14 cellular contexts compared by ENCODE assay signal in genomic region chr19:41868989-41869300, GRCh38. TPM values are rescaled to one million over a fixed set of nuclear protein-coding genes. Genes with fewer than 3 reads are reported as not detected.
DNase-seq lines count a peak whose midpoint lies in the region; ATAC-seq and TF ChIP-seq lines count a peak whose summit lies in the region.
"Had no signal": no experiment of that assay in that cellular context is flagged by ENCODE, and none has a peak within 500 bp of the region (broad histone marks: within the 10 kb centered on the region; RNA-seq: fewer than 3 reads in every experiment).

No MANE protein-coding gene starts in this region.

- no peak for ATAC-seq in HG02759 (IDR thresholded peaks at IDR 0.05; ENCODE audit: unreplicated experiment)

- peak overlapping the region in 1 of 7 donors; percentile 23 for H3K4me3 Mint-ChIP-seq in CD8-positive, alpha-beta memory T cell
- H3K4me3 Mint-ChIP-seq in IgD-negative memory B cell: peak overlapping the region in 2 of 4 donors; percentile 20 to 49
- H3K4me3 Mint-ChIP-seq in activated T-helper 2 cell treated with anti-CD3 and anti-CD28 coated beads, Interferon-gamma antibody, Interleukin-2, Interleukin-4, amounts not matched to agents 10 μg/mL and 5 μg/mL and 100 μg/mL, durations not matched to agents 14 hours and 24 hours and 36 hours (ENCODE audit: low read depth): no peak overlapping the region
- no peak overlapping the region for H3K4me3 Mint-ChIP-seq in nephron progenitor cell
- H3K4me3 Mint-ChIP-seq: activated CD4-positive, alpha-beta T cell treated with anti-CD3 and anti-CD28 coated beads, Interleukin-2, amount 10 ng/mL, durations not matched to agents 7 days and 5 days had no signal

- DNase-seq in CD8-positive, alpha-beta memory T cell: no peak
- DNase-seq in activated T-helper 2 cell treated with anti-CD3 and anti-CD28 coated beads, Interferon-gamma antibody, Interleukin-2, Interleukin-4, amounts not matched to agents 10 μg/mL and 5 μg/mL and 100 μg/mL, durations not matched to agents 14 hours and 24 hours and 36 hours (ENCODE audit: low spot score): no peak
- DNase-seq in nephron progenitor cell (no peak), NCI-H1694 treated with DMSO at 0.1 percent for 48 hours (lab: John Stamatoyannopoulos, UW) (no peak), ascending aorta (ENCODE audit: low spot score in 2 of 2) (no peak)
- DNase-seq: activated CD4-positive, alpha-beta T cell treated with anti-CD3 and anti-CD28 coated beads, Interleukin-2, amount 10 ng/mL, durations not matched to agents 7 days and 5 days; Calu3; MV-4-11; NCI-H524 treated with DMSO at 0.1 percent for 48 hours; retina had no signal

- H3K36me3 Mint-ChIP-seq in CD8-positive, alpha-beta memory T cell: peaks cover 4 to 68% (median 12%) of the 10 kb centered on the region in 3 donors
- H3K36me3 Mint-ChIP-seq in IgD-negative memory B cell: peaks cover 2% of the 10 kb centered on the region
- peaks cover 73% of the 10 kb centered on the region for H3K36me3 Mint-ChIP-seq in activated T-helper 2 cell treated with anti-CD3 and anti-CD28 coated beads, Interferon-gamma antibody, Interleukin-2, Interleukin-4, amounts not matched to agents 10 μg/mL and 5 μg/mL and 100 μg/mL, durations not matched to agents 14 hours and 24 hours and 36 hours (ENCODE audit: low read depth)
- peaks cover 51% of the 10 kb centered on the region for H3K36me3 Mint-ChIP-seq in nephron progenitor cell (ENCODE audit: low read depth)

- peak overlapping the region in 6 of 8 donors; percentile 60 to 94 (median 74) for H3K27ac Mint-ChIP-seq in CD8-positive, alpha-beta memory T cell
- peak overlapping the region in 2 of 3 donors; percentile 35 to 78 for H3K27ac Mint-ChIP-seq in IgD-negative memory B cell
- peak overlapping the region; percentile 53 for H3K27ac Mint-ChIP-seq in activated T-helper 2 cell treated with anti-CD3 and anti-CD28 coated beads, Interferon-gamma antibody, Interleukin-2, Interleukin-4, amounts not matched to agents 10 μg/mL and 5 μg/mL and 100 μg/mL, durations not matched to agents 14 hours and 24 hours and 36 hours
- peak overlapping the region; percentile 67 for H3K27ac Mint-ChIP-seq in nephron progenitor cell

- H3K4me1 ChIP-seq in CD8-positive, alpha-beta memory T cell (ENCODE audit: insufficient read depth, low read length): peaks cover 94% of the 10 kb centered on the region
- H3K4me1 ChIP-seq in ascending aorta: peaks cover 0 to 2% of the 10 kb centered on the region in 2 donors

- CTCF ChIA-PET in CD8-positive, alpha-beta memory T cell (lab: Charles Lee): interaction anchor here (1.4 to 16.3 kb wide), 5 partner anchors 9 to 84 kb away, joined by 3 to 227 read pairs (median 8); partner anchors contain the start of genes ARHGEF1 and RPS19

- H3K27me3 Mint-ChIP-seq in CD8-positive, alpha-beta memory T cell: no peaks in the 10 kb centered on the region
- H3K27me3 Mint-ChIP-seq in IgD-negative memory B cell: no peaks in the 10 kb centered on the region
- no peaks in the 10 kb centered on the region for H3K27me3 Mint-ChIP-seq in activated T-helper 2 cell treated with anti-CD3 and anti-CD28 coated beads, Interferon-gamma antibody, Interleukin-2, Interleukin-4, amounts not matched to agents 10 μg/mL and 5 μg/mL and 100 μg/mL, durations not matched to agents 14 hours and 24 hours and 36 hours (ENCODE audit: low read depth)
- peaks cover 3% of the 10 kb centered on the region for H3K27me3 Mint-ChIP-seq in nephron progenitor cell (ENCODE audit: low read depth, poor library complexity)
- H3K27me3 Mint-ChIP-seq: activated CD4-positive, alpha-beta T cell treated with anti-CD3 and anti-CD28 coated beads, Interleukin-2, amount 10 ng/mL, durations not matched to agents 7 days and 5 days had no signal

- POLR2A ChIA-PET in CD8-positive, alpha-beta memory T cell (lab: Charles Lee): interaction anchor here (0.6 to 1.7 kb wide), 2 partner anchors 9 to 18 kb away, joined by 6 to 9 read pairs; partner anchors contain the start of gene RPS19

- H3K4me3 ChIP-seq in CD8-positive, alpha-beta memory T cell (ENCODE audit: low read length): no peak overlapping the region
- H3K4me3 ChIP-seq in ascending aorta: no peak overlapping the region

- no peaks in the 10 kb centered on the region for H3K9me3 ChIP-seq in CD8-positive, alpha-beta memory T cell (ENCODE audit: low read length)
- no peaks in the 10 kb centered on the region for H3K9me3 ChIP-seq in ascending aorta

- peaks cover 45% of the 10 kb centered on the region for H3K36me3 ChIP-seq in CD8-positive, alpha-beta memory T cell (ENCODE audit: insufficient read depth, low read length)
- H3K36me3 ChIP-seq in ascending aorta: peaks cover 74 to 75% of the 10 kb centered on the region in 2 donors

- intact Hi-C loops in activated T-helper 2 cell treated with anti-CD3 and anti-CD28 coated beads, Interferon-gamma antibody, Interleukin-2, Interleukin-4, amounts not matched to agents 10 μg/mL and 5 μg/mL and 100 μg/mL, durations not matched to agents 14 hours and 24 hours and 36 hours (cut with micrococcal nuclease): no loop called here
- intact Hi-C loops in ascending aorta (cut with DNase I): no loop called here

- TF ChIP-seq CTCF in nephron progenitor cell (IDR thresholded peaks at IDR 0.05): no peak
- TF ChIP-seq CTCF in ascending aorta (IDR thresholded peaks at IDR 0.05): no peak

- no peak overlapping the region for H3K27ac ChIP-seq in CD8-positive, alpha-beta memory T cell (ENCODE audit: low read depth, low read length)
- no peak overlapping the region for H3K27ac ChIP-seq in ascending aorta

- no peaks in the 10 kb centered on the region for H3K27me3 ChIP-seq in CD8-positive, alpha-beta memory T cell (ENCODE audit: insufficient read depth, low read length, poor library complexity, severe bottlenecking)
- no peaks in the 10 kb centered on the region for H3K27me3 ChIP-seq in ascending aorta

- H3K9me3 Mint-ChIP-seq in CD8-positive, alpha-beta memory T cell: no peaks in the 10 kb centered on the region
- no peaks in the 10 kb centered on the region for H3K9me3 Mint-ChIP-seq in IgD-negative memory B cell
- H3K9me3 Mint-ChIP-seq in activated T-helper 2 cell treated with anti-CD3 and anti-CD28 coated beads, Interferon-gamma antibody, Interleukin-2, Interleukin-4, amounts not matched to agents 10 μg/mL and 5 μg/mL and 100 μg/mL, durations not matched to agents 14 hours and 24 hours and 36 hours: no peaks in the 10 kb centered on the region
- no peaks in the 10 kb centered on the region for H3K9me3 Mint-ChIP-seq in nephron progenitor cell
- H3K9me3 Mint-ChIP-seq: activated CD4-positive, alpha-beta T cell treated with anti-CD3 and anti-CD28 coated beads, Interleukin-2, amount 10 ng/mL, durations not matched to agents 7 days and 5 days had no signal

- peaks cover 61 to 81% (median 71%) of the 10 kb centered on the region in 3 donors for H3K4me1 Mint-ChIP-seq in CD8-positive, alpha-beta memory T cell
- H3K4me1 Mint-ChIP-seq in IgD-negative memory B cell: peaks cover 28 to 44% (median 40%) of the 10 kb centered on the region in 3 donors
- peaks cover 62% of the 10 kb centered on the region for H3K4me1 Mint-ChIP-seq in activated T-helper 2 cell treated with anti-CD3 and anti-CD28 coated beads, Interferon-gamma antibody, Interleukin-2, Interleukin-4, amounts not matched to agents 10 μg/mL and 5 μg/mL and 100 μg/mL, durations not matched to agents 14 hours and 24 hours and 36 hours (ENCODE audit: low read depth)
- H3K4me1 Mint-ChIP-seq in nephron progenitor cell: peaks cover 31% of the 10 kb centered on the region

RNA-seq across cellular contexts. Expression of gene CD79A, which starts 8.1 kb away (rescaled TPM):
- 1 to 10 TPM; 1.3 to 2.2 TPM for total RNA-seq in CD8-positive, alpha-beta memory T cell
- polyA plus RNA-seq in CD8-positive, alpha-beta memory T cell: 9.4 TPM
- 3,141 TPM for polyA plus RNA-seq in IgD-negative memory B cell
- total RNA-seq in activated T-helper 2 cell treated with anti-CD3 and anti-CD28 coated beads, Interferon-gamma antibody, Interleukin-2, Interleukin-4, amounts not matched to agents 10 μg/mL and 5 μg/mL and 100 μg/mL, durations not matched to agents 14 hours and 24 hours and 36 hours: 0.67 and 0.84 TPM in 2 replicates
- not detected for total RNA-seq in ascending aorta

RNA-seq across cellular contexts. Expression of gene RPS19, which starts 8.9 kb away (rescaled TPM):
- total RNA-seq in CD8-positive, alpha-beta memory T cell: 1,000 to 10,000 TPM; 3,036 to 3,142 TPM
- 6,195 TPM for polyA plus RNA-seq in CD8-positive, alpha-beta memory T cell
- 7,882 TPM for polyA plus RNA-seq in IgD-negative memory B cell
- 2,928 and 2,943 TPM in 2 replicates for total RNA-seq in activated T-helper 2 cell treated with anti-CD3 and anti-CD28 coated beads, Interferon-gamma antibody, Interleukin-2, Interleukin-4, amounts not matched to agents 10 μg/mL and 5 μg/mL and 100 μg/mL, durations not matched to agents 14 hours and 24 hours and 36 hours
- 956 TPM for total RNA-seq in ascending aorta

RNA-seq across cellular contexts. Expression of gene ARHGEF1, which starts 14.0 kb away (rescaled TPM):
- 100 to 1,000 TPM; 295 to 312 TPM for total RNA-seq in CD8-positive, alpha-beta memory T cell
- 350 TPM for polyA plus RNA-seq in CD8-positive, alpha-beta memory T cell
- polyA plus RNA-seq in IgD-negative memory B cell: 203 TPM
- total RNA-seq in activated T-helper 2 cell treated with anti-CD3 and anti-CD28 coated beads, Interferon-gamma antibody, Interleukin-2, Interleukin-4, amounts not matched to agents 10 μg/mL and 5 μg/mL and 100 μg/mL, durations not matched to agents 14 hours and 24 hours and 36 hours: 340 and 353 TPM in 2 replicates
- total RNA-seq in ascending aorta: 178 TPM

RNA-seq across cellular contexts. Expression of gene DMRTC2, which starts 24.1 kb away (rescaled TPM):
- total RNA-seq in CD8-positive, alpha-beta memory T cell: not detected
- not detected for polyA plus RNA-seq in CD8-positive, alpha-beta memory T cell
- not detected for polyA plus RNA-seq in IgD-negative memory B cell
- total RNA-seq in activated T-helper 2 cell treated with anti-CD3 and anti-CD28 coated beads, Interferon-gamma antibody, Interleukin-2, Interleukin-4, amounts not matched to agents 10 μg/mL and 5 μg/mL and 100 μg/mL, durations not matched to agents 14 hours and 24 hours and 36 hours: not detected in 2 replicates
- total RNA-seq in ascending aorta: not detected
- total RNA-seq: activated CD4-positive, alpha-beta T cell treated with anti-CD3 and anti-CD28 coated beads, Interleukin-2, amount 10 ng/mL, durations not matched to agents 7 days and 5 days; Calu3; SK-MEL-5 had no signal
- polyA plus RNA-seq: adipose tissue had no signal

RNA-seq across cellular contexts. Expression of gene LYPD4, which starts 24.5 kb away (rescaled TPM):
- total RNA-seq in CD8-positive, alpha-beta memory T cell: not detected
- polyA plus RNA-seq in CD8-positive, alpha-beta memory T cell: not detected
- not detected for polyA plus RNA-seq in IgD-negative memory B cell
- total RNA-seq in activated T-helper 2 cell treated with anti-CD3 and anti-CD28 coated beads, Interferon-gamma antibody, Interleukin-2, Interleukin-4, amounts not matched to agents 10 μg/mL and 5 μg/mL and 100 μg/mL, durations not matched to agents 14 hours and 24 hours and 36 hours: not detected in 2 replicates
- total RNA-seq in ascending aorta: not detected
- total RNA-seq: activated CD4-positive, alpha-beta T cell treated with anti-CD3 and anti-CD28 coated beads, Interleukin-2, amount 10 ng/mL, durations not matched to agents 7 days and 5 days; Calu3; SK-MEL-5 had no signal
- polyA plus RNA-seq: adipose tissue had no signal
